ENCODE assay signal across 1 cellular context in the genomic region with DNA sequence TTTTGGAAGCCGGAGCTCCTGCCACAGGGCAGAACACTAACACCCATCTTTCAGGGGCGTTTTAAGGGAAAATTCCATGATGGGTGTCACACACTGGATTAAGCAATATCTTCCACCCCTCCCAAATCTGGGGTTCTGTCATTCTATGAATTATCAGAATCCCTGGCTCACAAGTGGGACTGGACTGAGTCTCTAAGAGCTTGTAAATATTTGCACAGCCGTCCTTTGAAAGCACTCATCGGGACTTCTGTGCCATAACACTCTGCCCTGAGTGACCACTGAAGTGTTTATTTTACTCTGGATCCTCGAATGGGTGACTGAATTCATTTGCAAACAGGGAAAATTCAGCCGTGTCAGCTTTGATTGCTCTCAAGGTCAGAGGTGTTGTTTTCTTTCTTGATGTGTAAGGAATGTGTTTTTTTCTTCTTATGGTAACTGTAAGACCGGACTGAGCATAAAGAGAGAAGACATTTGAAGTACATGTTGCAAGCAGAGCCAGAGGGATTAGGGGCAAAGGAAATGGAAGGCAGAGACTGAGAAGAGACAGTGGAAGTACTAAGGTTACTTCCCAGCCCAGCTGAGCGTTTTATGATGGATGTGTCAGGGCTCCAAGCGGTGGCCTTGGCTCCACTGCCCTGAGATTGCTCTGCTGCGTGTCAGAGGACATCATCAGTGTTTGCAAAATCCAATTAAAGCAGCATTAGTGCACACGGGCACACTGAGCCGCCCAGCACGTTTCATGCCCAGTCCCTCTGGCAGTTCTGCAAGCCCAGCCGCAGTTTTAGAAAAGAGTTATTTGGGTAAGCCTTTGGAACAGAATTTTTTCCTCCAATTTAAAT.
TF ChIP-seq lines count a peak whose summit lies in the region.

No MANE protein-coding gene starts in this region.

TF ChIP-seq in GM23338, 12 proteins besides CTCF, POLR2A, EP300 and RAD21 (continued from another document):
- TF ChIP-seq, protein P1, sequence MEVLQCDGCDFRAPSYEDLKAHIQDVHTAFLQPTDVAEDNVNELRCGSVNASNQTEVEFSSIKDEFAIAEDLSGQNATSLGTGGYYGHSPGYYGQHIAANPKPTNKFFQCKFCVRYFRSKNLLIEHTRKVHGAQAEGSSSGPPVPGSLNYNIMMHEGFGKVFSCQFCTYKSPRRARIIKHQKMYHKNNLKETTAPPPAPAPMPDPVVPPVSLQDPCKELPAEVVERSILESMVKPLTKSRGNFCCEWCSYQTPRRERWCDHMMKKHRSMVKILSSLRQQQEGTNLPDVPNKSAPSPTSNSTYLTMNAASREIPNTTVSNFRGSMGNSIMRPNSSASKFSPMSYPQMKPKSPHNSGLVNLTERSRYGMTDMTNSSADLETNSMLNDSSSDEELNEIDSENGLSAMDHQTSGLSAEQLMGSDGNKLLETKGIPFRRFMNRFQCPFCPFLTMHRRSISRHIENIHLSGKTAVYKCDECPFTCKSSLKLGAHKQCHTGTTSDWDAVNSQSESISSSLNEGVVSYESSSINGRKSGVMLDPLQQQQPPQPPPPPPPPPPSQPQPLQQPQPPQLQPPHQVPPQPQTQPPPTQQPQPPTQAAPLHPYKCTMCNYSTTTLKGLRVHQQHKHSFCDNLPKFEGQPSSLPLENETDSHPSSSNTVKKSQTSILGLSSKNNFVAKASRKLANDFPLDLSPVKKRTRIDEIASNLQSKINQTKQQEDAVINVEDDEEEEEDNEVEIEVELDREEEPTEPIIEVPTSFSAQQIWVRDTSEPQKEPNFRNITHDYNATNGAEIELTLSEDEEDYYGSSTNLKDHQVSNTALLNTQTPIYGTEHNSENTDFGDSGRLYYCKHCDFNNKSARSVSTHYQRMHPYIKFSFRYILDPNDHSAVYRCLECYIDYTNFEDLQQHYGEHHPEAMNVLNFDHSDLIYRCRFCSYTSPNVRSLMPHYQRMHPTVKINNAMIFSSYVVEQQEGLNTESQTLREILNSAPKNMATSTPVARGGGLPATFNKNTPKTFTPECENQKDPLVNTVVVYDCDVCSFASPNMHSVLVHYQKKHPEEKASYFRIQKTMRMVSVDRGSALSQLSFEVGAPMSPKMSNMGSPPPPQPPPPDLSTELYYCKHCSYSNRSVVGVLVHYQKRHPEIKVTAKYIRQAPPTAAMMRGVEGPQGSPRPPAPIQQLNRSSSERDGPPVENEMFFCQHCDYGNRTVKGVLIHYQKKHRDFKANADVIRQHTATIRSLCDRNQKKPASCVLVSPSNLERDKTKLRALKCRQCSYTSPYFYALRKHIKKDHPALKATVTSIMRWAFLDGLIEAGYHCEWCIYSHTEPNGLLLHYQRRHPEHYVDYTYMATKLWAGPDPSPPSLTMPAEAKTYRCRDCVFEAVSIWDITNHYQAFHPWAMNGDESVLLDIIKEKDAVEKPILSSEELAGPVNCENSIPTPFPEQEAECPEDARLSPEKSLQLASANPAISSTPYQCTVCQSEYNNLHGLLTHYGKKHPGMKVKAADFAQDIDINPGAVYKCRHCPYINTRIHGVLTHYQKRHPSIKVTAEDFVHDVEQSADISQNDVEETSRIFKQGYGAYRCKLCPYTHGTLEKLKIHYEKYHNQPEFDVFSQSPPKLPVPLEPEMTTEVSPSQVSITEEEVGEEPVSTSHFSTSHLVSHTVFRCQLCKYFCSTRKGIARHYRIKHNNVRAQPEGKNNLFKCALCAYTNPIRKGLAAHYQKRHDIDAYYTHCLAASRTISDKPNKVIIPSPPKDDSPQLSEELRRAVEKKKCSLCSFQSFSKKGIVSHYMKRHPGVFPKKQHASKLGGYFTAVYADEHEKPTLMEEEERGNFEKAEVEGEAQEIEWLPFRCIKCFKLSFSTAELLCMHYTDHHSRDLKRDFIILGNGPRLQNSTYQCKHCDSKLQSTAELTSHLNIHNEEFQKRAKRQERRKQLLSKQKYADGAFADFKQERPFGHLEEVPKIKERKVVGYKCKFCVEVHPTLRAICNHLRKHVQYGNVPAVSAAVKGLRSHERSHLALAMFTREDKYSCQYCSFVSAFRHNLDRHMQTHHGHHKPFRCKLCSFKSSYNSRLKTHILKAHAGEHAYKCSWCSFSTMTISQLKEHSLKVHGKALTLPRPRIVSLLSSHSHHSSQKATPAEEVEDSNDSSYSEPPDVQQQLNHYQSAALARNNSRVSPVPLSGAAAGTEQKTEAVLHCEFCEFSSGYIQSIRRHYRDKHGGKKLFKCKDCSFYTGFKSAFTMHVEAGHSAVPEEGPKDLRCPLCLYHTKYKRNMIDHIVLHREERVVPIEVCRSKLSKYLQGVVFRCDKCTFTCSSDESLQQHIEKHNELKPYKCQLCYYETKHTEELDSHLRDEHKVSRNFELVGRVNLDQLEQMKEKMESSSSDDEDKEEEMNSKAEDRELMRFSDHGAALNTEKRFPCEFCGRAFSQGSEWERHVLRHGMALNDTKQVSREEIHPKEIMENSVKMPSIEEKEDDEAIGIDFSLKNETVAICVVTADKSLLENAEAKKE (CRISPR knock-in tag; IDR thresholded peaks at IDR 0.05): no peak
- no peak for TF ChIP-seq ZNF114 (CRISPR knock-in tag; IDR thresholded peaks at IDR 0.05)
- TF ChIP-seq, protein P2, sequence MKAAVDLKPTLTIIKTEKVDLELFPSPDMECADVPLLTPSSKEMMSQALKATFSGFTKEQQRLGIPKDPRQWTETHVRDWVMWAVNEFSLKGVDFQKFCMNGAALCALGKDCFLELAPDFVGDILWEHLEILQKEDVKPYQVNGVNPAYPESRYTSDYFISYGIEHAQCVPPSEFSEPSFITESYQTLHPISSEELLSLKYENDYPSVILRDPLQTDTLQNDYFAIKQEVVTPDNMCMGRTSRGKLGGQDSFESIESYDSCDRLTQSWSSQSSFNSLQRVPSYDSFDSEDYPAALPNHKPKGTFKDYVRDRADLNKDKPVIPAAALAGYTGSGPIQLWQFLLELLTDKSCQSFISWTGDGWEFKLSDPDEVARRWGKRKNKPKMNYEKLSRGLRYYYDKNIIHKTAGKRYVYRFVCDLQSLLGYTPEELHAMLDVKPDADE (IDR thresholded peaks at IDR 0.05): no peak
- no peak for TF ChIP-seq STAT1 (IDR thresholded peaks at IDR 0.05; ENCODE audit: unreplicated experiment)
- no peak for TF ChIP-seq NANOG (IDR thresholded peaks at IDR 0.05; ENCODE audit: borderline replicate concordance)
- no peak for TF ChIP-seq POLR2AphosphoS5 (IDR thresholded peaks at IDR 0.05; ENCODE audit: low read depth)
